ENCODE assay signal across 8 cellular contexts in the genomic region with DNA sequence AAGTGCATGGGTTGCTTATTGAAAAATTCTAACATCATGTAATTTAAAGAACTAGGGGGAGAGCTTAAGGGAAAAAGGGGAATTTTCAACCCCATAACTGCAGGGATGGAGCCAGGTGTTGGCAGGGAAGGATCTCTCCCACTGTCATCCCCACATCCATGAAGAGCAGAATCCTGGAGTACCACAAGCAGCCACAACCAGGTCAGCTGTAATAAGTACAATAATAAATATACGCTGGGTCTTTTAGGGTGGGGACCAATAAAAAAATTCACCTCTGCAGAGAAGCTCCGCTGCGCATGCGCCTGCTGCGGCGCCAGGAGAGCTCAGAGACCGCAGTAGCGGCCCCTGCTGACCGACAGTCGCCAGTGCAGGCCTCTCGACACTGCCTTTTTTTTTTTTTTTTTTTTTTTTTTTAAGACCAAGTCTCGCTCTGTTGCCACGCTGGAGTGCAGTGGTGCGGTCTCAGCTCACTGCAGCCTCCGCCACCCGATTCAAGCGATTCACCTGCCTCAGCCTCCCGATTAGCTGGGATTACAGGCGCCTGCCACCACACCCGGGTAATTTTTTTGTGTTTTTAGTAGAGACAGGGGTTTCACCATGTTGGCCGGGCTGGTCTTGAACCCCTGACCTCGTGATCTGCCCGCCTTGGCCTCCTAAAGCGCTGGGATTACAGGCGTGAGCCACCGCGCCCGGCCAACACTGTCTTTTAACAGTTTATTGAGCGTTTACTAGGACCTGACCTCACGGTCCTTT. TPM values are rescaled to one million over a fixed set of nuclear protein-coding genes. Genes with fewer than 3 reads are reported as not detected.
DNase-seq lines count a peak whose midpoint lies in the region; ATAC-seq lines count a peak whose summit lies in the region.

No MANE protein-coding gene starts in this region.

- no peaks in the 10 kb centered on the region for H3K27me3 Mint-ChIP-seq in effector memory CD8-positive, alpha-beta T cell

- DNase-seq in GDM1 (lab: John Stamatoyannopoulos, UW) (peak; percentile 73), NOMO-1 (lab: John Stamatoyannopoulos, UW; ENCODE audit: unreplicated experiment in 2 of 2) (peak; percentile 71 to 85), mesendoderm (peak; percentile 84)
- DNase-seq in activated CD8-positive, alpha-beta memory T cell treated with anti-CD3 and anti-CD28 coated beads for 4 hours (ENCODE audit: low read depth in 2 of 2) = peak; percentile 67 to 79
- DNase-seq in effector memory CD8-positive, alpha-beta T cell = peak; percentile 85 to 86 (median 86)
- peak; percentile 77 for DNase-seq in stimulated activated CD8-positive, alpha-beta memory T cell treated with anti-CD3 and anti-CD28 coated beads, Interleukin-12 subunit alpha, Interleukin-12 subunit beta, amount 100 ng/mL, for 4 hours (ENCODE audit: low read depth)

- no peaks in the 10 kb centered on the region for H3K79me1 ChIP-seq in mesendoderm (ENCODE audit: low read length)

- H2BK15ac ChIP-seq in mesendoderm (replicated peaks; ENCODE audit: low read depth) = no peak overlapping the region

- peak overlapping the region; percentile 72 to 79 for H3K27ac Mint-ChIP-seq in effector memory CD8-positive, alpha-beta T cell

- H3K4me1 ChIP-seq in HUES6 (ENCODE audit: control insufficient read depth, insufficient read depth, low read length) (peaks cover 26% of the 10 kb centered on the region), mesendoderm (ENCODE audit: control insufficient read depth, low read depth, low read length) (peaks cover 5% of the 10 kb centered on the region)

- H2BK5ac ChIP-seq in mesendoderm (ENCODE audit: low read length) = no peak overlapping the region

- H3K36me3 Mint-ChIP-seq in effector memory CD8-positive, alpha-beta T cell (ENCODE audit: insufficient read depth) = peaks cover 57% of the 10 kb centered on the region

- no peak overlapping the region for H4K8ac ChIP-seq in mesendoderm (ENCODE audit: low read depth, low read length)

- H3K4me2 ChIP-seq in mesendoderm (ENCODE audit: low read length) = peak overlapping the region; percentile 75

- H3K4me3 Mint-ChIP-seq in effector memory CD8-positive, alpha-beta T cell = peak overlapping the region; percentile 94 to 96

- H3K23ac ChIP-seq in mesendoderm (ENCODE audit: low read length) = no peak overlapping the region

- peak overlapping the region; percentile 93 for H3K4me3 ChIP-seq in HUES6 (ENCODE audit: low read depth, low read length)
- no peak overlapping the region for H3K4me3 ChIP-seq in mesendoderm (ENCODE audit: low read length)

- H3K56ac ChIP-seq in mesendoderm (ENCODE audit: low read length) = peak overlapping the region; percentile 85

- H3K9ac ChIP-seq in HUES6 (ENCODE audit: low read length) (no peak overlapping the region), mesendoderm (ENCODE audit: low read length) (peak overlapping the region; percentile 75)

- no peak overlapping the region for H4K5ac ChIP-seq in mesendoderm (ENCODE audit: low read length)

- no peak overlapping the region for H2BK120ac ChIP-seq in mesendoderm (ENCODE audit: low read depth, low read length)

- H2AK5ac ChIP-seq in mesendoderm (ENCODE audit: low read length) = no peak overlapping the region

- no peak overlapping the region for H3K4ac ChIP-seq in mesendoderm (ENCODE audit: low read depth, low read length)

- no peak overlapping the region for H3K18ac ChIP-seq in mesendoderm (ENCODE audit: low read length)

- ATAC-seq in effector memory CD8-positive, alpha-beta T cell (replicated peaks) = peak; percentile 42
- no peak for ATAC-seq in HG03097 (IDR thresholded peaks at IDR 0.05; ENCODE audit: low FRiP score, unreplicated experiment)

- H3K9me3 Mint-ChIP-seq in effector memory CD8-positive, alpha-beta T cell = no peaks in the 10 kb centered on the region

- H3K79me2 ChIP-seq in mesendoderm (ENCODE audit: control insufficient read depth, insufficient read depth, low read length) = peaks cover 25% of the 10 kb centered on the region

- no CpG with 5 or more reads among the region's 30 CpGs for WGBS in mesendoderm (ENCODE audit: extremely low coverage, insufficient coverage, low lambda C conversion rate)

- H3K27ac ChIP-seq in HUES6 (ENCODE audit: low read depth, low read length) (no peak overlapping the region), mesendoderm (ENCODE audit: low read depth, low read length) (no peak overlapping the region)

- H3K36me3 ChIP-seq in HUES6 (ENCODE audit: control insufficient read depth, insufficient read depth, low read length) (peaks cover 21% of the 10 kb centered on the region), mesendoderm (ENCODE audit: control insufficient read depth, insufficient read depth, low read length) (peaks cover 10% of the 10 kb centered on the region)

- H3K27me3 ChIP-seq in HUES6 (ENCODE audit: control insufficient read depth, insufficient read depth, low read length) (peaks cover 8% of the 10 kb centered on the region; the same call in 1 of the 2 replicates), mesendoderm (ENCODE audit: insufficient read depth, low read length, poor library complexity) (no peaks in the 10 kb centered on the region)

- H3K9me3 ChIP-seq in HUES6 (ENCODE audit: control insufficient read depth, insufficient read depth, low read depth, low read length) = no peaks in the 10 kb centered on the region

- peaks cover 33 to 46% of the 10 kb centered on the region in 2 donors for H3K4me1 Mint-ChIP-seq in effector memory CD8-positive, alpha-beta T cell (ENCODE audit: low read depth in 2 of 2)

RNA-seq across cellular contexts. Expression of a gene that starts 2.5 kb away (rescaled TPM):
- 1,945 TPM for polyA plus RNA-seq in mesendoderm (2013, experiment 1 of 2)
- polyA plus RNA-seq in mesendoderm (2013, experiment 2 of 2) = 1,914 TPM

RNA-seq across cellular contexts. Expression of a gene that starts 16.9 kb away (rescaled TPM):
- 96.8 TPM for polyA plus RNA-seq in mesendoderm (2013, experiment 1 of 2)
- 100 TPM for polyA plus RNA-seq in mesendoderm (2013, experiment 2 of 2)

RNA-seq across cellular contexts. Expression of a gene that starts 19.7 kb away (rescaled TPM):
- 63.4 TPM for polyA plus RNA-seq in mesendoderm (2013, experiment 1 of 2)
- 63.3 TPM for polyA plus RNA-seq in mesendoderm (2013, experiment 2 of 2)

RNA-seq across cellular contexts. Expression of a gene that starts 54.9 kb away (rescaled TPM):
- polyA plus RNA-seq in mesendoderm (2013, experiment 1 of 2) = 23.5 TPM
- 22.6 TPM for polyA plus RNA-seq in mesendoderm (2013, experiment 2 of 2)
